13 cellular contexts compared by ENCODE assay signal in genomic region chr15:92979011-92979701, GRCh38.
DNase-seq lines count a peak whose midpoint lies in the region; ATAC-seq and TF ChIP-seq lines count a peak whose summit lies in the region.
"Had no signal": no experiment of that assay in that cellular context is flagged by ENCODE, and none has a peak within 500 bp of the region (broad histone marks: within the 10 kb centered on the region; RNA-seq: fewer than 3 reads in every experiment).

No MANE protein-coding gene starts in this region.

- peaks cover 9% of the 10 kb centered on the region for H3K4me1 Mint-ChIP-seq in activated CD4-positive, alpha-beta T cell treated with anti-CD3 and anti-CD28 coated beads, Interleukin-2, amount 10 ng/mL, durations not matched to agents 24 days and 14 days

- no peak for TF ChIP-seq EP300 in esophagus muscularis mucosa (IDR thresholded peaks at IDR 0.05)

- H3K4me1 ChIP-seq in OCI-LY3 (ENCODE audit: low read length) (peaks cover 19% of the 10 kb centered on the region), esophagus muscularis mucosa (peaks cover 0 to 82% (median 80%) of the 10 kb centered on the region in 4 donors)
- H3K4me1 ChIP-seq: A549 had no signal

- peak overlapping the region; percentile 5; the same call in 1 of the 2 replicates for H3K27ac ChIP-seq in OCI-LY3 (ENCODE audit: low read length)
- peak overlapping the region; percentile 62 to 78 (median 70) for H3K27ac ChIP-seq in esophagus muscularis mucosa (replicated peaks in 1 of 4)
- H3K27ac ChIP-seq: A549 had no signal

- no peaks in the 10 kb centered on the region for H3K9me3 Mint-ChIP-seq in activated CD4-positive, alpha-beta T cell treated with anti-CD3 and anti-CD28 coated beads, Interleukin-2, amount 10 ng/mL, durations not matched to agents 24 days and 14 days
- H3K9me3 Mint-ChIP-seq: activated T-helper 2 cell treated with anti-CD3 and anti-CD28 coated beads, Interferon-gamma antibody, Interleukin-2, Interleukin-4, amounts not matched to agents 10 μg/mL and 5 μg/mL and 100 μg/mL, durations not matched to agents 14 hours and 24 hours and 36 hours had no signal

- H3K4me3 ChIP-seq in OCI-LY3 (ENCODE audit: low read length) (no peak overlapping the region), esophagus muscularis mucosa (no peak overlapping the region), retinal pigment epithelial cell (ENCODE audit: low read length) (no peak overlapping the region)
- H3K4me3 ChIP-seq: A549 had no signal

- H4K20me1 ChIP-seq in OCI-LY3 (ENCODE audit: insufficient read depth, low read length), result peaks cover 71% of the 10 kb centered on the region

- H3K27me3 ChIP-seq in OCI-LY3 (ENCODE audit: low read depth, low read length), result no peaks in the 10 kb centered on the region
- no peaks in the 10 kb centered on the region for H3K27me3 ChIP-seq in esophagus muscularis mucosa

- peak overlapping the region; percentile 11 for H3K4me2 ChIP-seq in OCI-LY3 (ENCODE audit: low read length)
- H3K4me2 ChIP-seq: A549 had no signal

- H3K9me3 ChIP-seq in OCI-LY3 (ENCODE audit: insufficient read depth, low read length) (no peaks in the 10 kb centered on the region), esophagus muscularis mucosa (no peaks in the 10 kb centered on the region)
- H3K9me3 ChIP-seq: A549 had no signal

- no peak for DNase-seq in activated CD4-positive, alpha-beta T cell treated with anti-CD3 and anti-CD28 coated beads, Interleukin-2, amount 10 ng/mL, durations not matched to agents 24 days and 14 days
- no peak for DNase-seq in activated CD4-positive, alpha-beta T cell treated with anti-CD3 and anti-CD28 coated beads, Interleukin-2, amount 50 U/mL, for 1 hour
- no peak for DNase-seq in esophagus muscularis mucosa (ENCODE audit: extremely low spot score)
- peak; percentile 3 for DNase-seq in retinal pigment epithelial cell (ENCODE audit: low read depth)
- no peak for DNase-seq in GF-D8 (lab: John Stamatoyannopoulos, UW)
- DNase-seq in LoVo (ENCODE audit: low spot score), result no peak
- DNase-seq: DMS79, hippocampal formation, NCI-H2081 treated with DMSO at 0.1 percent for 48 hours had no signal

- WGBS in esophagus muscularis mucosa, result 47% methylated on average over 5 of the region's 5 CpGs

- no peak overlapping the region for H2AFZ ChIP-seq in OCI-LY3 (ENCODE audit: low read depth, low read length)

- no peak overlapping the region for H3K4me3 Mint-ChIP-seq in activated CD4-positive, alpha-beta T cell treated with anti-CD3 and anti-CD28 coated beads, Interleukin-2, amount 10 ng/mL, durations not matched to agents 24 days and 14 days

- H3K36me3 ChIP-seq in OCI-LY3 (replicated peaks; ENCODE audit: low read depth, low read length) (peaks cover 82% of the 10 kb centered on the region), esophagus muscularis mucosa (peaks cover 24 to 91% (median 66%) of the 10 kb centered on the region in 4 donors)

- peaks cover 42% of the 10 kb centered on the region for H3K79me2 ChIP-seq in OCI-LY3 (ENCODE audit: low read length)

- no peaks in the 10 kb centered on the region for H3K27me3 Mint-ChIP-seq in activated CD4-positive, alpha-beta T cell treated with anti-CD3 and anti-CD28 coated beads, Interleukin-2, amount 10 ng/mL, durations not matched to agents 24 days and 14 days

- ATAC-seq in GM21447 (IDR thresholded peaks at IDR 0.05; ENCODE audit: unreplicated experiment), result no peak
- ATAC-seq: A549 had no signal

- H3K36me3 Mint-ChIP-seq in activated CD4-positive, alpha-beta T cell treated with anti-CD3 and anti-CD28 coated beads, Interleukin-2, amount 10 ng/mL, durations not matched to agents 24 days and 14 days (ENCODE audit: low read depth), result peaks cover 46% of the 10 kb centered on the region

- peak overlapping the region; percentile 4 for H3K27ac Mint-ChIP-seq in activated CD4-positive, alpha-beta T cell treated with anti-CD3 and anti-CD28 coated beads, Interleukin-2, amount 10 ng/mL, durations not matched to agents 24 days and 14 days
- H3K27ac Mint-ChIP-seq: activated T-helper 2 cell treated with anti-CD3 and anti-CD28 coated beads, Interferon-gamma antibody, Interleukin-2, Interleukin-4, amounts not matched to agents 10 μg/mL and 5 μg/mL and 100 μg/mL, durations not matched to agents 14 hours and 24 hours and 36 hours had no signal

- no peak for TF ChIP-seq POLR2A in esophagus muscularis mucosa (IDR thresholded peaks at IDR 0.05; ENCODE audit: low read depth)

- TF ChIP-seq CTCF in OCI-LY3 (IDR thresholded peaks at IDR 0.05; ENCODE audit: low read depth, low read length), result no peak
- no peak for TF ChIP-seq CTCF in esophagus muscularis mucosa (IDR thresholded peaks at IDR 0.05)
- no peak for TF ChIP-seq CTCF in retinal pigment epithelial cell (conservative IDR thresholded peaks at IDR 0.05; ENCODE audit: low read depth, low read length)

- intact Hi-C loops in activated CD4-positive, alpha-beta T cell treated with anti-CD3 and anti-CD28 coated beads, Interleukin-2, amount 10 ng/mL, durations not matched to agents 24 days and 14 days (cut with micrococcal nuclease), result no loop called here
- intact Hi-C loops in esophagus muscularis mucosa (cut with DNase I), result no loop called here

- H3K9ac ChIP-seq in OCI-LY3 (ENCODE audit: low read length), result no peak overlapping the region
